Comparison of ENCODE assay signal across 8 cellular contexts in the genomic region with DNA sequence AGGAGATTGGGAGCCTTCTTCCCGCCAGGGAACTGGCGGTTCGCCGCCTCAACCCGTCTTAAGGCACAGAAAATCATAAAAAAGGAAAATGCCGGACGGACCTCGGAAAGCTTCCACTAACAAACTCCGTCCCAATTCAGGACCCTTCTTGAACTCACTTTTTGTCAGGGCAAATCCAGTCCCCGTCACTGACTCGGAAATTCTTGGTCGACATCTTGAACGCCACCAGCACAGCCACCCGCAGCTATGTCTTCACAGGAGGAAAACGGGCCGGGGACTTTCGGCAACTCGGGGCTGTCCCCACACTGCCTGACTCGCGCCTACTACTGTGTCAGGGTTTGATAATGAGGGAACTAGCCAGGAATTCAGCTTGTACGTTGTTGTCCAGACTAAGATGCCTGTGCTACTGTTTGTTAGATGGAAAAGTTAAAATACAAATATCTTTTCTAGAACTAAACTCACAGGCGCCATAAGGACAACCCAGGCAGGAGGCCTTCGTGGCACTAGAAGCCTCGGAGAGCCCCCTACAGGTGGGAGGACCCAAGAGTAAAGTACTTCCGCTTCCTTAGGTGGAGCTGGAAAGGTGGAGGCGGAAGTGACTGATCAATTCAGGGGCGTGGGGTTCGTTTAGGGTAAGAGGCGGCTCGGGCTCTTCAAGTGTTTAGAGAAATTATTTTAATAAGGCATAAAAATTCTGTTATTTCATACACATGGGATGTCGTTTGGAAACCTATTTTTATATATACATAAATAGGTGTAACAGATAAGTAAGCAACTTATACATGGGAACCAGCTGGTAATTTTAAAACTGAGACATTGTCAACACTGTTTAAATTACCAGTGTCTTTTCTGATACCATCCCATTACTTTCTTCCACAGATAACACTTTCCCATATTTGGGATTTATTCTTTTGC. TPM values are rescaled to one million over a fixed set of nuclear protein-coding genes. Genes with fewer than 3 reads are reported as not detected.
DNase-seq lines count a peak whose midpoint lies in the region; ATAC-seq and TF ChIP-seq lines count a peak whose summit lies in the region.

A gene with protein sequence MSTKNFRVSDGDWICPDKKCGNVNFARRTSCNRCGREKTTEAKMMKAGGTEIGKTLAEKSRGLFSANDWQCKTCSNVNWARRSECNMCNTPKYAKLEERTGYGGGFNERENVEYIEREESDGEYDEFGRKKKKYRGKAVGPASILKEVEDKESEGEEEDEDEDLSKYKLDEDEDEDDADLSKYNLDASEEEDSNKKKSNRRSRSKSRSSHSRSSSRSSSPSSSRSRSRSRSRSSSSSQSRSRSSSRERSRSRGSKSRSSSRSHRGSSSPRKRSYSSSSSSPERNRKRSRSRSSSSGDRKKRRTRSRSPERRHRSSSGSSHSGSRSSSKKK (minus strand): TSS at position 254 of the 915 bp plus-strand sequence. CDS start 40 bp downstream, at position 214.

- H4K20me1 ChIP-seq in GM23338 (replicated peaks; ENCODE audit: insufficient read depth) = no peaks in the 10 kb centered on the region; the same call in 1 of the 2 replicates

- POLR2A ChIA-PET in RWPE1 (lab: Yijun Ruan, JAX; ENCODE audit: low non-redundant PET) = no interaction called here

- H3K79me2 ChIP-seq in GM23338 (replicated peaks; ENCODE audit: insufficient read depth) = peaks cover 48% of the 10 kb centered on the region

- no peaks in the 10 kb centered on the region for H3K9me2 ChIP-seq in GM23338 (ENCODE audit: insufficient read depth)

- H3F3A ChIP-seq in GM23338 (replicated peaks; ENCODE audit: low read depth) = no peaks in the 10 kb centered on the region

- ATAC-seq in GM23338 = peak; percentile 98
- peak; percentile 98 to 99 for ATAC-seq in natural killer cell treated with Interleukin-12 subunit alpha and Interleukin-12 subunit beta and Interleukin-15 and Interleukin-18, amount 100 ng/mL, for 72 hours

- H3K27me3 Mint-ChIP-seq in GM23338 (ENCODE audit: insufficient read depth, low read depth, poor library complexity) = peaks cover 7% of the 10 kb centered on the region
- H3K27me3 Mint-ChIP-seq in activated T-helper 2 cell treated with anti-CD3 and anti-CD28 coated beads, Interferon-gamma antibody, Interleukin-2, Interleukin-4, amounts not matched to agents 10 μg/mL and 5 μg/mL and 100 μg/mL, durations not matched to agents 14 hours and 24 hours and 36 hours (ENCODE audit: low read depth) = peaks cover 14% of the 10 kb centered on the region
- peaks cover 16 to 22% of the 10 kb centered on the region in 2 donors for H3K27me3 Mint-ChIP-seq in natural killer cell treated with Interleukin-12 subunit alpha and Interleukin-12 subunit beta and Interleukin-15 and Interleukin-18, amount 100 ng/mL, for 72 hours
- H3K27me3 Mint-ChIP-seq in stimulated activated naive CD8-positive, alpha-beta T cell treated with anti-CD3 and anti-CD28 coated beads, Interleukin-15, Interleukin-2, amounts not matched to agents 100 ng/mL and 50 ng/mL, for 24 hours = peaks cover 10% of the 10 kb centered on the region

- H3K27me3 ChIP-seq in GM23338 (ENCODE audit: insufficient read depth) = peaks cover 25% of the 10 kb centered on the region; the same call in 1 of the 2 replicates

- peak within 1 kb of the TSS; percentile 81 for H3K4me2 ChIP-seq in GM23338

- H3K27ac ChIP-seq in GM23338 (ENCODE audit: low read depth) (peak within 1 kb of the TSS; percentile 12), RWPE1 (peak within 1 kb of the TSS; percentile 86)

- peaks cover 12% of the 10 kb centered on the region; the same call in 2 of the 3 replicates for H3K4me1 Mint-ChIP-seq in GM23338
- H3K4me1 Mint-ChIP-seq in activated T-helper 2 cell treated with anti-CD3 and anti-CD28 coated beads, Interferon-gamma antibody, Interleukin-2, Interleukin-4, amounts not matched to agents 10 μg/mL and 5 μg/mL and 100 μg/mL, durations not matched to agents 14 hours and 24 hours and 36 hours (ENCODE audit: low read depth) = peaks cover 16% of the 10 kb centered on the region
- H3K4me1 Mint-ChIP-seq in natural killer cell treated with Interleukin-12 subunit alpha and Interleukin-12 subunit beta and Interleukin-15 and Interleukin-18, amount 100 ng/mL, for 72 hours (ENCODE audit: low read depth in 2 of 2) = peaks cover 17 to 23% of the 10 kb centered on the region in 2 donors
- peaks cover 29% of the 10 kb centered on the region for H3K4me1 Mint-ChIP-seq in stimulated activated naive CD8-positive, alpha-beta T cell treated with anti-CD3 and anti-CD28 coated beads, Interleukin-15, Interleukin-2, amounts not matched to agents 100 ng/mL and 50 ng/mL, for 24 hours (ENCODE audit: low read depth)

- H3K36me3 ChIP-seq in GM23338 (ENCODE audit: insufficient read depth) = peaks cover 23% of the 10 kb centered on the region; the same call in 1 of the 2 replicates

- peaks cover 31% of the 10 kb centered on the region; the same call in 2 of the 3 replicates for H3K36me3 Mint-ChIP-seq in GM23338 (ENCODE audit: low read depth)
- peaks cover 42% of the 10 kb centered on the region for H3K36me3 Mint-ChIP-seq in activated T-helper 2 cell treated with anti-CD3 and anti-CD28 coated beads, Interferon-gamma antibody, Interleukin-2, Interleukin-4, amounts not matched to agents 10 μg/mL and 5 μg/mL and 100 μg/mL, durations not matched to agents 14 hours and 24 hours and 36 hours (ENCODE audit: low read depth)
- peaks cover 22% of the 10 kb centered on the region for H3K36me3 Mint-ChIP-seq in natural killer cell treated with Interleukin-12 subunit alpha and Interleukin-12 subunit beta and Interleukin-15 and Interleukin-18, amount 100 ng/mL, for 72 hours
- H3K36me3 Mint-ChIP-seq in stimulated activated naive CD8-positive, alpha-beta T cell treated with anti-CD3 and anti-CD28 coated beads, Interleukin-15, Interleukin-2, amounts not matched to agents 100 ng/mL and 50 ng/mL, for 24 hours (ENCODE audit: low read depth) = peaks cover 33% of the 10 kb centered on the region

- 0 out of 2 replicates have a peak, but pooled peaks cover 8% of the 10 kb centered on the region for H3K4me1 ChIP-seq in GM23338 (ENCODE audit: insufficient read depth)

- peak within 1 kb of the TSS; percentile 100 for H3K27ac Mint-ChIP-seq in GM23338
- peak within 1 kb of the TSS; percentile 100 for H3K27ac Mint-ChIP-seq in activated T-helper 2 cell treated with anti-CD3 and anti-CD28 coated beads, Interferon-gamma antibody, Interleukin-2, Interleukin-4, amounts not matched to agents 10 μg/mL and 5 μg/mL and 100 μg/mL, durations not matched to agents 14 hours and 24 hours and 36 hours
- H3K27ac Mint-ChIP-seq in natural killer cell treated with Interleukin-12 subunit alpha and Interleukin-12 subunit beta and Interleukin-15 and Interleukin-18, amount 100 ng/mL, for 72 hours = peak within 1 kb of the TSS; percentile 96 to 100
- H3K27ac Mint-ChIP-seq in stimulated activated naive CD8-positive, alpha-beta T cell treated with anti-CD3 and anti-CD28 coated beads, Interleukin-15, Interleukin-2, amounts not matched to agents 100 ng/mL and 50 ng/mL, for 24 hours = peak within 1 kb of the TSS; percentile 99

- peak; percentile 62 to 66 for TF ChIP-seq CTCF in GM23338 (conservative IDR thresholded peaks at IDR 0.05; ENCODE audit: low read depth in 2 of 2)
- peak; percentile 70 for TF ChIP-seq CTCF in LNCAP (IDR thresholded peaks at IDR 0.05)
- peak; percentile 81 for TF ChIP-seq CTCF in RWPE1 (conservative IDR thresholded peaks at IDR 0.05; ENCODE audit: low read depth)

- peak within 1 kb of the TSS; percentile 44; the same call in 1 of the 2 replicates for H2AFZ ChIP-seq in GM23338

- CTCF ChIA-PET in RWPE1 (lab: Yijun Ruan, JAX) = interaction anchor here (1.1 kb wide), 1 partner anchor 12 kb away, joined by 3 read pairs; no protein-coding TSS in a partner anchor

- intact Hi-C loops in activated T-helper 2 cell treated with anti-CD3 and anti-CD28 coated beads, Interferon-gamma antibody, Interleukin-2, Interleukin-4, amounts not matched to agents 10 μg/mL and 5 μg/mL and 100 μg/mL, durations not matched to agents 14 hours and 24 hours and 36 hours (cut with micrococcal nuclease) = loop anchor here (1.0 to 10.0 kb wide), 5 partner anchors 14 to 876 kb away; a partner anchor contains a TSS

- peak within 1 kb of the TSS; percentile 95 for H3K4me3 ChIP-seq in GM23338

- no peaks in the 10 kb centered on the region for H3K9me3 Mint-ChIP-seq in GM23338
- peaks cover 8% of the 10 kb centered on the region for H3K9me3 Mint-ChIP-seq in activated T-helper 2 cell treated with anti-CD3 and anti-CD28 coated beads, Interferon-gamma antibody, Interleukin-2, Interleukin-4, amounts not matched to agents 10 μg/mL and 5 μg/mL and 100 μg/mL, durations not matched to agents 14 hours and 24 hours and 36 hours
- H3K9me3 Mint-ChIP-seq in natural killer cell treated with Interleukin-12 subunit alpha and Interleukin-12 subunit beta and Interleukin-15 and Interleukin-18, amount 100 ng/mL, for 72 hours = no peaks in the 10 kb centered on the region
- no peaks in the 10 kb centered on the region for H3K9me3 Mint-ChIP-seq in stimulated activated naive CD8-positive, alpha-beta T cell treated with anti-CD3 and anti-CD28 coated beads, Interleukin-15, Interleukin-2, amounts not matched to agents 100 ng/mL and 50 ng/mL, for 24 hours

- peak within 1 kb of the TSS; percentile 99 for H3K4me3 Mint-ChIP-seq in GM23338
- H3K4me3 Mint-ChIP-seq in activated T-helper 2 cell treated with anti-CD3 and anti-CD28 coated beads, Interferon-gamma antibody, Interleukin-2, Interleukin-4, amounts not matched to agents 10 μg/mL and 5 μg/mL and 100 μg/mL, durations not matched to agents 14 hours and 24 hours and 36 hours (ENCODE audit: low read depth) = peak within 1 kb of the TSS; percentile 98
- peak within 1 kb of the TSS; percentile 99 for H3K4me3 Mint-ChIP-seq in natural killer cell treated with Interleukin-12 subunit alpha and Interleukin-12 subunit beta and Interleukin-15 and Interleukin-18, amount 100 ng/mL, for 72 hours
- H3K4me3 Mint-ChIP-seq in stimulated activated naive CD8-positive, alpha-beta T cell treated with anti-CD3 and anti-CD28 coated beads, Interleukin-15, Interleukin-2, amounts not matched to agents 100 ng/mL and 50 ng/mL, for 24 hours = peak within 1 kb of the TSS; percentile 99

- DNase-seq in EH (ENCODE audit: low read depth) (peak; percentile 95), GM23338 (ENCODE audit: low spot score) (peak; percentile 98), RWPE1 (ENCODE audit: low spot score) (peak; percentile 95), fibroblast of peridontal ligament (ENCODE audit: extremely low read depth) (peak; percentile 97)
- DNase-seq in activated T-helper 2 cell treated with anti-CD3 and anti-CD28 coated beads, Interferon-gamma antibody, Interleukin-2, Interleukin-4, amounts not matched to agents 10 μg/mL and 5 μg/mL and 100 μg/mL, durations not matched to agents 14 hours and 24 hours and 36 hours (ENCODE audit: low spot score) = peak; percentile 85
- DNase-seq in natural killer cell treated with Interleukin-12 subunit alpha and Interleukin-12 subunit beta and Interleukin-15 and Interleukin-18, amount 100 ng/mL, for 72 hours (ENCODE audit: low spot score) = peak; percentile 93

RNA-seq across cellular contexts. Expression of the gene that starts here (rescaled TPM):
- 84.9 and 85.4 TPM in 2 replicates for total RNA-seq in GM23338 (2014; rRNA removed; shearing (Covaris generic))
- 142 and 170 TPM in 2 replicates for polyA plus RNA-seq in GM23338 (2016; fragmentation: Nextera tagmentation; extraction: Ambion mirVana)
- total RNA-seq in activated T-helper 2 cell treated with anti-CD3 and anti-CD28 coated beads, Interferon-gamma antibody, Interleukin-2, Interleukin-4, amounts not matched to agents 10 μg/mL and 5 μg/mL and 100 μg/mL, durations not matched to agents 14 hours and 24 hours and 36 hours = 131 and 135 TPM in 2 replicates
- total RNA-seq in natural killer cell treated with Interleukin-12 subunit alpha and Interleukin-12 subunit beta and Interleukin-15 and Interleukin-18, amount 100 ng/mL, for 72 hours = 100 to 1,000 TPM in 1 of 2 donors, 10 to 100 TPM in 1; 96.0 to 116 TPM

Comparison
In these comparisons a context has a peak if more than half of its experiments do, and no peak if none do; other contexts are left out.
1. Peak in every context shown above with its lines: DNase-seq, ATAC-seq, H3K4me3 ChIP-seq and H3K27ac ChIP-seq.